26 cellular contexts compared by ENCODE assay signal in genomic region chr3:186096295-186096694, GRCh38. TPM values are rescaled to one million over a fixed set of nuclear protein-coding genes. Genes with fewer than 3 reads are reported as not detected.
DNase-seq lines count a peak whose midpoint lies in the region; ATAC-seq, FAIRE-seq and TF ChIP-seq lines count a peak whose summit lies in the region.
"Had no signal": no experiment of that assay in that cellular context is flagged by ENCODE, and none has a peak within 500 bp of the region (broad histone marks: within the 10 kb centered on the region; RNA-seq: fewer than 3 reads in every experiment).

No MANE protein-coding gene starts in this region.

- FAIRE-seq in HepG2 (lab: Jason Lieb, UNC): no peak
- FAIRE-seq: A204.1, astrocyte, H54 had no signal

- 0 out of 2 replicates have a peak, but pooled peaks cover 1% of the 10 kb centered on the region for H4K20me1 ChIP-seq in HepG2 (ENCODE audit: insufficient read depth, low read length)

- no peak for TF ChIP-seq POLR2A in HepG2 (IDR thresholded peaks at IDR 0.05; ENCODE audit: insufficient read depth in 1 of 2, low read depth in 2 of 2, low read length in 2 of 2)
- no peak for TF ChIP-seq POLR2A in right lobe of liver (IDR thresholded peaks at IDR 0.05)

- ATAC-seq in HepG2 (no peak), right lobe of liver (no peak), HG02571 (IDR thresholded peaks at IDR 0.05; ENCODE audit: unreplicated experiment) (no peak)
- ATAC-seq: natural killer cell treated with Interleukin-12 subunit alpha and Interleukin-12 subunit beta and Interleukin-15 and Interleukin-18, amount 100 ng/mL, for 72 hours had no signal

- H3K27ac ChIP-seq in HepG2 (ENCODE audit: extremely low read length, insufficient read depth, low read length): peak overlapping the region; percentile 85
- H3K27ac ChIP-seq in right lobe of liver: no peak overlapping the region
- H3K27ac ChIP-seq in cingulate gyrus (ENCODE audit: low read depth, low read length): peak overlapping the region; percentile 41
- no peak overlapping the region for H3K27ac ChIP-seq in colonic mucosa

- intact Hi-C loops in HepG2 (cut with micrococcal nuclease; ENCODE audit: unreplicated experiment): loop anchor here (10.0 kb wide), 1 partner anchor 111 kb away; no protein-coding TSS in a partner anchor
- intact Hi-C loops in right lobe of liver (cut with DNase I): loop anchor here in 1 of 2 donors (5.0 kb wide), 1 partner anchor 146 kb away; no protein-coding TSS in a partner anchor
- intact Hi-C loops in colonic mucosa (cut with DNase I): no loop called here

- TF ChIP-seq EP300 in HepG2 (IDR thresholded peaks at IDR 0.05; ENCODE audit: low read depth in 2 of 2, low read length in 2 of 2): no peak
- TF ChIP-seq EP300 in HepG2 (CRISPR knock-in tag; IDR thresholded peaks at IDR 0.05; ENCODE audit: borderline replicate concordance): no peak

- DNase-seq in HepG2 (ENCODE audit: low spot score) (no peak), right lobe of liver (no peak), colonic mucosa (no peak), SKM-1 (lab: John Stamatoyannopoulos, UW; ENCODE audit: unreplicated experiment) (no peak)
- no peak for DNase-seq in stimulated activated CD8-positive, alpha-beta memory T cell treated with anti-CD3 and anti-CD28 coated beads, Interleukin-4, amount 100 ng/mL, for 48 hours
- DNase-seq: activated B cell treated with CpG ODN at 0.5 μM for 24 hours; activated CD4-positive, alpha-beta memory T cell treated with anti-CD3 and anti-CD28 coated beads for 36 hours; activated effector memory CD4-positive, alpha-beta T cell treated with anti-CD3 and anti-CD28 coated beads, Interleukin-2, amount 50 U/mL, for 16 hours; activated naive CD8-positive, alpha-beta T cell treated with anti-CD3 and anti-CD28 coated beads, Interleukin-2, amount 10 ng/mL, durations not matched to agents 7 days and 5 days; DMS79 treated with DMSO at 0.1 percent for 48 hours; effector CD8-positive, alpha-beta T cell; erythroblast; foreskin fibroblast; heart right ventricle; NCI-H187 treated with DMSO at 0.1 percent for 48 hours; NCI-H2227 treated with DMSO at 0.1 percent for 48 hours; NCI-H748 treated with DMSO at 0.1 percent for 48 hours; sigmoid colon; T1000 had no signal

- no peak overlapping the region for H2AFZ ChIP-seq in HepG2 (ENCODE audit: low read length)

- H3K4me1 ChIP-seq in HepG2 (ENCODE audit: insufficient read depth, low read length): peaks cover 96% of the 10 kb centered on the region
- peaks cover 0 to 40% (median 4%) of the 10 kb centered on the region in 4 donors for H3K4me1 ChIP-seq in right lobe of liver
- peaks cover 13% of the 10 kb centered on the region for H3K4me1 ChIP-seq in colonic mucosa

- H3K9me3 Mint-ChIP-seq in nephron: no peaks in the 10 kb centered on the region
- H3K9me3 Mint-ChIP-seq: activated B cell treated with CpG ODN at 0.5 μM for 24 hours; activated CD4-positive, alpha-beta memory T cell treated with anti-CD3 and anti-CD28 coated beads for 36 hours; activated naive CD8-positive, alpha-beta T cell treated with anti-CD3 and anti-CD28 coated beads, Interleukin-2, amount 10 ng/mL, durations not matched to agents 7 days and 5 days; natural killer cell treated with Interleukin-12 subunit alpha and Interleukin-12 subunit beta and Interleukin-15 and Interleukin-18, amount 100 ng/mL, for 72 hours had no signal

- H3K4me3 Mint-ChIP-seq in nephron: peak overlapping the region in 2 of 3 experiments; percentile 24 to 58
- H3K4me3 Mint-ChIP-seq: activated B cell treated with CpG ODN at 0.5 μM for 24 hours; activated CD4-positive, alpha-beta memory T cell treated with anti-CD3 and anti-CD28 coated beads for 36 hours; activated naive CD8-positive, alpha-beta T cell treated with anti-CD3 and anti-CD28 coated beads, Interleukin-2, amount 10 ng/mL, durations not matched to agents 7 days and 5 days; natural killer cell treated with Interleukin-12 subunit alpha and Interleukin-12 subunit beta and Interleukin-15 and Interleukin-18, amount 100 ng/mL, for 72 hours had no signal

- H3K27ac Mint-ChIP-seq in nephron: no peak overlapping the region
- H3K27ac Mint-ChIP-seq: activated B cell treated with CpG ODN at 0.5 μM for 24 hours; activated CD4-positive, alpha-beta memory T cell treated with anti-CD3 and anti-CD28 coated beads for 36 hours; activated naive CD8-positive, alpha-beta T cell treated with anti-CD3 and anti-CD28 coated beads, Interleukin-2, amount 10 ng/mL, durations not matched to agents 7 days and 5 days; natural killer cell treated with Interleukin-12 subunit alpha and Interleukin-12 subunit beta and Interleukin-15 and Interleukin-18, amount 100 ng/mL, for 72 hours had no signal

- H3K9ac ChIP-seq in HepG2 (ENCODE audit: insufficient read depth, low read depth, low read length) (peak overlapping the region; percentile 59), colonic mucosa (ENCODE audit: low read depth in 2 of 2, low read length in 2 of 2) (no peak overlapping the region)

- BruUV-seq in HepG2 (replicated peaks; lab: Mats Ljungman, UMichigan): no TSS peak

- POLR2A ChIA-PET in HepG2 (lab: Yijun Ruan, JAX): interaction anchor here (0.7 to 3.7 kb wide), 4 partner anchors 8 to 136 kb away, joined by 3 to 110 read pairs (median 4); partner anchors contain the start of gene ETV5

- TF ChIP-seq RAD21 in HepG2 (CRISPR knock-in tag; IDR thresholded peaks at IDR 0.05): no peak

- CTCF ChIA-PET in HepG2 (lab: Yijun Ruan, JAX; ENCODE audit: low intra/inter-chr PET ratio, low total read pairs): no interaction called here

- H3K4me2 ChIP-seq in HepG2 (ENCODE audit: low read depth, low read length): 0 out of 2 replicates have a peak overlapping the region, but pooled peaks have one; percentile 11

- peaks cover 5 to 13% of the 10 kb centered on the region in 2 experiments for H3K36me3 ChIP-seq in HepG2 (replicated peaks in 1 of 2; ENCODE audit: control insufficient read depth in 1 of 2, insufficient read depth in 2 of 2, low read length in 2 of 2)
- H3K36me3 ChIP-seq in right lobe of liver: no peaks in the 10 kb centered on the region
- H3K36me3 ChIP-seq in colonic mucosa: no peaks in the 10 kb centered on the region
- H3K36me3 ChIP-seq: heart right ventricle, sigmoid colon had no signal

- WGBS in HepG2 (ENCODE audit: low lambda C conversion rate): 90% methylated on average over 2 of the region's 2 CpGs
- WGBS in right lobe of liver (ENCODE audit: insufficient coverage, low coverage, low lambda C conversion rate, missing lambda C conversion rate): 67% methylated on average over 1 of the region's 2 CpGs

- peaks cover 59% of the 10 kb centered on the region for H3K79me2 ChIP-seq in HepG2 (ENCODE audit: insufficient read depth, low read length)

- in situ Hi-C loops in HepG2 (cut with HindIII; ENCODE audit: extremely low pct_ligation_motif_present, low pct_unique_long_range_greater_than_20kb): no loop called here

- H3K27me3 Mint-ChIP-seq in nephron (ENCODE audit: low read depth): peaks cover 46% of the 10 kb centered on the region

- no peaks in the 10 kb centered on the region for H3K9me3 ChIP-seq in HepG2 (ENCODE audit: low read length)
- H3K9me3 ChIP-seq in right lobe of liver: no peaks in the 10 kb centered on the region
- no peaks in the 10 kb centered on the region for H3K9me3 ChIP-seq in colonic mucosa
- H3K9me3 ChIP-seq: heart right ventricle, sigmoid colon had no signal

- H3K27me3 ChIP-seq in HepG2 (ENCODE audit: control insufficient read depth in 1 of 2, insufficient read depth in 2 of 2, low read length in 2 of 2) (no peaks in the 10 kb centered on the region), right lobe of liver (no peaks in the 10 kb centered on the region), colonic mucosa (no peaks in the 10 kb centered on the region)
- H3K27me3 ChIP-seq: sigmoid colon had no signal

- H3K4me3 ChIP-seq in HepG2 (replicated peaks in 1 of 3; ENCODE audit: insufficient read depth in 1 of 3, low read depth in 2 of 3, low read length in 3 of 3) (no peak overlapping the region), right lobe of liver (no peak overlapping the region), colonic mucosa (no peak overlapping the region)
- H3K4me3 ChIP-seq: sigmoid colon had no signal

- no peak for TF ChIP-seq CTCF in HepG2 (CRISPR knock-in tag; IDR thresholded peaks at IDR 0.05)
- no peak for TF ChIP-seq CTCF in right lobe of liver (IDR thresholded peaks at IDR 0.05)
- no peak for TF ChIP-seq CTCF in nephron (IDR thresholded peaks at IDR 0.05; ENCODE audit: unreplicated experiment in 3 of 3)
- no peak for TF ChIP-seq CTCF in colonic mucosa (IDR thresholded peaks at IDR 0.05)

- peaks cover 3% of the 10 kb centered on the region for H3K36me3 Mint-ChIP-seq in nephron (ENCODE audit: low read depth)
- H3K36me3 Mint-ChIP-seq: activated CD4-positive, alpha-beta memory T cell treated with anti-CD3 and anti-CD28 coated beads for 36 hours; activated naive CD8-positive, alpha-beta T cell treated with anti-CD3 and anti-CD28 coated beads, Interleukin-2, amount 10 ng/mL, durations not matched to agents 7 days and 5 days had no signal

- peaks cover 55% of the 10 kb centered on the region for H3K4me1 Mint-ChIP-seq in nephron

TF ChIP-seq in HepG2, 621 proteins besides CTCF, POLR2A, EP300 and RAD21 (continues in another document):
- no peak for TF ChIP-seq XRCC5 (optimal IDR thresholded peaks at IDR 0.05; ENCODE audit: low read length)

RNA-seq across cellular contexts. Expression of gene ETV5, which starts 12.6 kb away (rescaled TPM):
- total RNA-seq in HepG2 (2016; rRNA removed; fragmentation: Illumina TruSeq; extraction: Trizol): 52.9 and 60.0 TPM in 2 replicates
- total RNA-seq in HepG2 (2016; cell fraction: cytosol; rRNA removed; fragmentation: Illumina TruSeq; extraction: Trizol; ENCODE audit: low read depth): 27.8 and 54.7 TPM in 2 replicates
- total RNA-seq in HepG2 (2016; cell fraction: insoluble cytoplasmic fraction; rRNA removed; fragmentation: Illumina TruSeq; extraction: Trizol): 49.8 and 52.0 TPM in 2 replicates
- total RNA-seq in HepG2 (2016; cell fraction: membrane; rRNA removed; fragmentation: Illumina TruSeq; extraction: Trizol): 37.5 and 57.5 TPM in 2 replicates
- total RNA-seq in HepG2 (2016; cell fraction: nucleus; rRNA removed; fragmentation: Illumina TruSeq; extraction: Trizol): 44.1 and 46.9 TPM in 2 replicates
- polyA plus RNA-seq in HepG2 (2011; rRNA removed): 42.3 and 57.2 TPM in 2 replicates
- polyA plus RNA-seq in HepG2 (2011; cell fraction: cytosol; rRNA removed): 34.8 and 41.1 TPM in 2 replicates
- 45.2 and 55.0 TPM in 2 replicates for polyA plus RNA-seq in HepG2 (2011; cell fraction: nucleus; rRNA removed)
- 46.8 and 64.1 TPM in 2 replicates for polyA plus RNA-seq in HepG2 (2012)
- polyA plus RNA-seq in HepG2 (2016; cell fraction: cytosol; fragmentation: Illumina TruSeq; extraction: Trizol; ENCODE audit: low read depth): 29.3 and 46.0 TPM in 2 replicates
- polyA plus RNA-seq in HepG2 (2016; cell fraction: insoluble cytoplasmic fraction; fragmentation: Illumina TruSeq; extraction: Trizol; ENCODE audit: low read depth): 50.0 and 52.3 TPM in 2 replicates
- 21.9 and 34.1 TPM in 2 replicates for polyA plus RNA-seq in HepG2 (2016; cell fraction: membrane; fragmentation: Illumina TruSeq; extraction: Trizol; ENCODE audit: low read depth)
- 33.7 and 38.9 TPM in 2 replicates for polyA plus RNA-seq in HepG2 (2016; cell fraction: nucleus; fragmentation: Illumina TruSeq; extraction: Trizol; ENCODE audit: insufficient read depth, low read depth)
- polyA minus RNA-seq in HepG2 (2011; rRNA and poly(A)+ RNA removed; ENCODE audit: low replicate concordance): 3.4 and 180 TPM in 2 replicates
- polyA minus RNA-seq in HepG2 (2011; cell fraction: cytosol; rRNA and poly(A)+ RNA removed): 63.8 and 68.6 TPM in 2 replicates
- 116 and 144 TPM in 2 replicates for polyA minus RNA-seq in HepG2 (2011; cell fraction: nucleus; rRNA and poly(A)+ RNA removed)
- 10 to 100 TPM in 2 of 6 experiments, 1 to 10 TPM in 4; 4.5 to 15.4 (median 8.2) TPM for total RNA-seq in right lobe of liver
- 1 to 10 TPM; 3.1 TPM for total RNA-seq in colonic mucosa

Comparison
In these comparisons a context has a peak if more than half of its experiments do, and no peak if none do; other contexts are left out.
1. H3K27ac ChIP-seq: peak in HepG2 (single experiment) and cingulate gyrus (single experiment); none in right lobe of liver (0 of 3) and colonic mucosa (single experiment).